Comparison of ENCODE assay signal across 8 cellular contexts in the genomic region with DNA sequence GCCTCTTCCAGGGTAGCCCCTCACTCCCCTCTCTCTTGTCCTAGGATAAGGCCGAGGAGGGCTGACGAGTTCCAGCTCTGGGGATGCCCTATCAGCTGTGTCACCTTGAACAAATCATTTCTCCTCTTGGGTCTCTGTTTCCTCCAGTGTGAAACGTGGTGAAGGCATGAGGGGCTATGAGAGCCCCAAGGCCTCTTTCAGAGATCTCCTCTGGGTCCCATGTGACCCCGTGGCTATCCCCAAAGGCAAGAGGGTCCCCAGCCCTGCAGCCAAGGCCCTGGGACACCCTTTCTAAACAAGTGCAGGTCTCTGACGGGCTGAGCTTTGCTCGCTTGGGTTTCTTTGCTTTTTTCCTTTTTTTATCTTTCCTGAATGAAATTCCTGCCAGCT. TPM values are rescaled to one million over a fixed set of nuclear protein-coding genes. Genes with fewer than 3 reads are reported as not detected.
DNase-seq lines count a peak whose midpoint lies in the region; ATAC-seq and TF ChIP-seq lines count a peak whose summit lies in the region.

No MANE protein-coding gene starts in this region.

- TF ChIP-seq CTCF in LNCaP clone FGC (IDR thresholded peaks at IDR 0.05; ENCODE audit: control insufficient read depth, extremely low read depth, insufficient read depth) = no peak
- TF ChIP-seq CTCF in dorsolateral prefrontal cortex (IDR thresholded peaks at IDR 0.05 in 54 of 56, conservative IDR thresholded peaks at IDR 0.05 in 2 of 56; ENCODE audit: low read depth in 1 of 56, partially characterized antibody in 56 of 56) = no peak
- no peak for TF ChIP-seq CTCF in neural crest cell (conservative IDR thresholded peaks at IDR 0.05)

- H3K9ac ChIP-seq in BLaER1 = no peak overlapping the region

- H3K4me2 ChIP-seq in BLaER1 = peak overlapping the region; percentile 28; the same call in 1 of the 2 replicates

- DNase-seq in LNCaP clone FGC (ENCODE audit: low read depth) (no peak), dorsolateral prefrontal cortex (no peak), neural crest cell (ENCODE audit: low read depth, low spot score) (no peak), activated gamma-delta T cell (lab: John Stamatoyannopoulos, UW) (no peak)

- no peaks in the 10 kb centered on the region for H3K36me3 ChIP-seq in BLaER1

- H3K9me3 ChIP-seq in BLaER1 = no peaks in the 10 kb centered on the region

- peaks cover 41% of the 10 kb centered on the region for H3K27me3 ChIP-seq in BLaER1
- H3K27me3 ChIP-seq in dorsolateral prefrontal cortex = peaks cover 0 to 24% (median 12%) of the 10 kb centered on the region in 45 donors

- no peak overlapping the region for H3K27ac Mint-ChIP-seq in neural crest cell (ENCODE audit: unreplicated experiment)

- peaks cover 52% of the 10 kb centered on the region for H3K27me3 Mint-ChIP-seq in neural crest cell (ENCODE audit: low read depth)

- H3K4me3 Mint-ChIP-seq in neural crest cell = peak overlapping the region; percentile 52

- no peak overlapping the region for H3K27ac ChIP-seq in BLaER1
- H3K27ac ChIP-seq in dorsolateral prefrontal cortex = no peak overlapping the region

- H3K9me3 Mint-ChIP-seq in neural crest cell = no peaks in the 10 kb centered on the region

- peaks cover 12% of the 10 kb centered on the region for H3K4me1 Mint-ChIP-seq in neural crest cell

- intact Hi-C loops in dorsolateral prefrontal cortex (cut with DNase I) = loop anchor here (2.0 to 5.0 kb wide), 2 partner anchors 102 to 152 kb away; a partner anchor contains a TSS

- H3K4me3 ChIP-seq in BLaER1 = no peak overlapping the region
- peak overlapping the region; percentile 42 for H3K4me3 ChIP-seq in LNCaP clone FGC (ENCODE audit: low read depth, low read length)
- H3K4me3 ChIP-seq in dorsolateral prefrontal cortex = peak overlapping the region in 51 of 59 donors; percentile 5 to 61 (median 38)

- peaks cover 18% of the 10 kb centered on the region for H3K4me1 ChIP-seq in BLaER1

- H3K36me3 Mint-ChIP-seq in neural crest cell (ENCODE audit: low read depth) = no peaks in the 10 kb centered on the region

- 0 out of 2 replicates have a peak, but pooled peaks cover 5% of the 10 kb centered on the region for H4K20me1 ChIP-seq in BLaER1

- ATAC-seq in HG03097 (IDR thresholded peaks at IDR 0.05; ENCODE audit: low FRiP score, unreplicated experiment) (no peak), HG02981 (IDR thresholded peaks at IDR 0.05; ENCODE audit: unreplicated experiment) (no peak), HG03457 (IDR thresholded peaks at IDR 0.05; ENCODE audit: unreplicated experiment) (no peak)

RNA-seq across cellular contexts. Expression of a gene that starts 25.5 kb away (rescaled TPM):
- 10 to 100 TPM; 39.1 to 77.8 (median 58.2) TPM for total RNA-seq in dorsolateral prefrontal cortex
- total RNA-seq in neural crest cell = 50.2 and 51.8 TPM in 2 replicates
